8 cellular contexts compared by ENCODE assay signal in the genomic region with DNA sequence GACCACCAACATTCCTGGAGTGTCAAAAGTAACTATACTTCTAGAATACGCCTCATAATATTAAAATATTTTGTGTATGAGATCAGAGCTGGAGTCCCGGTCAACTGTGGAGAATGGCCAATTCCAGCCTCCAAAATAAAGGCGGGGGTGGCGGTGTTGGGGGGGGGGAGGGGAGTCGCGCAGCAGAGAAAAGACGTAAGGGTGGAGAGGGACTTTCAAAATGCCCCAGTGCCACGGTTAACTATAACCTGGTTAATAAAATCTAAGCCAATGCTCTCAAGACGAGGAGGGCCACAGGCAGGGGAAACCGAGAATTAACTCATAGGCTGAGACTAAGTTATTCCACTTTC. TPM values are rescaled to one million over a fixed set of nuclear protein-coding genes. Genes with fewer than 3 reads are reported as not detected.
A peak's percentile ranks its signal among the peaks of the same experiment; 100 is the strongest.
DNase-seq lines count a peak whose midpoint lies in the region; ATAC-seq and TF ChIP-seq lines count a peak whose summit lies in the region.

No MANE protein-coding gene starts in this region.

- H3K4me1 ChIP-seq in BLaER1 (peaks cover 51% of the 10 kb centered on the region), MM.1S (ENCODE audit: low read length) (peaks cover 25% of the 10 kb centered on the region), iPS DF 6.9 (ENCODE audit: control insufficient read depth, insufficient read depth, low read length) (no peaks in the 10 kb centered on the region; the same call in 1 of the 2 replicates), skeletal muscle satellite cell (ENCODE audit: control insufficient read depth, insufficient read depth, low read length) (peaks cover 31% of the 10 kb centered on the region)

- H3K27me3 ChIP-seq in BLaER1 (no peaks in the 10 kb centered on the region), MM.1S (replicated peaks; ENCODE audit: insufficient read depth, low read length) (no peaks in the 10 kb centered on the region), iPS DF 6.9 (ENCODE audit: control insufficient read depth, insufficient read depth, low read length) (no peaks in the 10 kb centered on the region), skeletal muscle satellite cell (ENCODE audit: control insufficient read depth, insufficient read depth, low read length) (no peaks in the 10 kb centered on the region)

- H3F3A ChIP-seq in MM.1S (ENCODE audit: insufficient read depth, low read length) = peaks cover 36% of the 10 kb centered on the region

- DNase-seq in MM.1S (peak; percentile 38), iPS DF 6.9 (ENCODE audit: low read depth, low spot score) (no peak), DMS153 treated with DMSO at 0.1 percent for 48 hours (lab: John Stamatoyannopoulos, UW; ENCODE audit: unreplicated experiment) (no peak)
- DNase-seq in stimulated activated CD4-positive, alpha-beta T cell treated with anti-CD3 and anti-CD28 coated beads, Interleukin-4, amount 100 ng/mL, for 4 hours = no peak

- peaks cover 69% of the 10 kb centered on the region for H3K79me2 ChIP-seq in MM.1S (ENCODE audit: low read length)

- no peaks in the 10 kb centered on the region; the same call in 1 of the 2 replicates for H3K9me3 ChIP-seq in BLaER1
- no peaks in the 10 kb centered on the region for H3K9me3 ChIP-seq in MM.1S (replicated peaks; ENCODE audit: insufficient read depth, low read length)
- H3K9me3 ChIP-seq in iPS DF 6.9 (ENCODE audit: control insufficient read depth, insufficient read depth, low read length) = no peaks in the 10 kb centered on the region
- H3K9me3 ChIP-seq in skeletal muscle satellite cell (replicated peaks; ENCODE audit: low read length) = no peaks in the 10 kb centered on the region

- H4K20me1 ChIP-seq in BLaER1 (peaks cover 50% of the 10 kb centered on the region), MM.1S (ENCODE audit: insufficient read depth, low read length) (peaks cover 9% of the 10 kb centered on the region)

- H2AFZ ChIP-seq in MM.1S (ENCODE audit: low read length) = peak overlapping the region; percentile 49; the same call in 1 of the 2 replicates

- ATAC-seq in GM19395 (IDR thresholded peaks at IDR 0.05; ENCODE audit: unreplicated experiment) = peak; percentile 5

- TF ChIP-seq CTCF in MM.1S (IDR thresholded peaks at IDR 0.05; ENCODE audit: low read length) = no peak

- peak overlapping the region; percentile 98 for H3K9ac ChIP-seq in BLaER1
- H3K9ac ChIP-seq in MM.1S (ENCODE audit: low read length) = peak overlapping the region; percentile 100
- peak overlapping the region; percentile 99 for H3K9ac ChIP-seq in skeletal muscle satellite cell (ENCODE audit: low read depth, low read length)

- no CpG with 5 or more reads among the region's 10 CpGs for WGBS in iPS DF 6.9 (ENCODE audit: insufficient coverage, insufficient read length)

- H3K4me2 ChIP-seq in BLaER1 = peak overlapping the region; percentile 94
- peak overlapping the region; percentile 72 for H3K4me2 ChIP-seq in MM.1S (ENCODE audit: low read depth, low read length)
- peak overlapping the region; percentile 94 for H3K4me2 ChIP-seq in skeletal muscle satellite cell (ENCODE audit: low read length)

- H3K27ac ChIP-seq in BLaER1 (peak overlapping the region; percentile 98), MM.1S (ENCODE audit: low read length) (peak overlapping the region; percentile 100), angular gyrus (ENCODE audit: low read depth, low read length) (peak overlapping the region; percentile 90), iPS DF 6.9 (ENCODE audit: low read length) (no peak overlapping the region)

- peak overlapping the region; percentile 89 for H3K4me3 ChIP-seq in BLaER1
- H3K4me3 ChIP-seq in MM.1S (ENCODE audit: low read length) = peak overlapping the region; percentile 95
- H3K4me3 ChIP-seq in iPS DF 6.9 (ENCODE audit: low read length) = peak overlapping the region; percentile 78; the same call in 1 of the 2 replicates
- peak overlapping the region; percentile 84 for H3K4me3 ChIP-seq in skeletal muscle satellite cell (ENCODE audit: low read length)

- H3K9me2 ChIP-seq in MM.1S (replicated peaks; ENCODE audit: insufficient read depth, low read length) = no peaks in the 10 kb centered on the region

- peaks cover 4% of the 10 kb centered on the region; the same call in 1 of the 2 replicates for H3K36me3 ChIP-seq in BLaER1
- H3K36me3 ChIP-seq in MM.1S (replicated peaks; ENCODE audit: insufficient read depth, low read length) = no peaks in the 10 kb centered on the region; the same call in 1 of the 2 replicates
- no peaks in the 10 kb centered on the region for H3K36me3 ChIP-seq in iPS DF 6.9 (ENCODE audit: control insufficient read depth, insufficient read depth, low read length)
- H3K36me3 ChIP-seq in skeletal muscle satellite cell (ENCODE audit: insufficient read depth, low read length) = no peaks in the 10 kb centered on the region

RNA-seq across cellular contexts. Expression of a gene that starts 1.3 kb away (rescaled TPM):
- total RNA-seq in skeletal muscle satellite cell (2012; rRNA removed) = 26.9 and 30.6 TPM in 2 replicates
